ENCODE assay signal across 7 cellular contexts in the genomic region with DNA sequence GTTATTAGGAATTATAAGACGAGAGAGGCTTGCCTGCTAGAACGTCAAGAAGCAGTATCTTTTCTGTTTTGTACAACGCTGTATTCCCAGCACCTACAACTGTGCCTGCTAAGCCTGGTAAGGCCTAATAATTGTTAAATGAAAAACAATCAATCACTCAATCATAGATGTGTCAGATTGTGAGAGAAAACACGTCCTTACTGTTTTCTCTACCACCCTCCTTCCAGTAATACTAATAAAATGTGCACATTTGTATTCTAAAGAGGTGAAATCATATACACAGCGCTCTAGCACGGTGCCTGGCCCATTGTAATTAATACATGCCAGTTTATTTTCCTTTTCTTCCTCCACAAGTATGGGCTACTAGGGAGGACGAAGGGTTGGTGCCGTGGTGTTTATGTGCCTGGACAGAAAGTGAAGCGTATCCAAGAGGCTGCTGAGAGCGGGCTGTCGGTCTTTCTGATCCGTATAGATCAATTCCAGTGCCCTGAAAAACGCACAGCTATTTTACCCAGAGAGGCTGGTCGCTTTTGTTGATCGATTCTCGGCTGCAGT. TPM values are rescaled to one million over a fixed set of nuclear protein-coding genes. Genes with fewer than 3 reads are reported as not detected.
DNase-seq lines count a peak whose midpoint lies in the region; ATAC-seq and TF ChIP-seq lines count a peak whose summit lies in the region.

No MANE protein-coding gene starts in this region.

- H4K20me1 ChIP-seq in GM23248 (ENCODE audit: insufficient read depth), result no peaks in the 10 kb centered on the region
- peaks cover 14% of the 10 kb centered on the region for H4K20me1 ChIP-seq in smooth muscle cell (ENCODE audit: low read depth)

- DNase-seq in GM23248 (peak; percentile 26), iPS DF 6.9 (ENCODE audit: low read depth, low spot score) (no peak), smooth muscle cell (lab: John Stamatoyannopoulos, UW; ENCODE audit: unreplicated experiment) (no peak), MV-4-11 (lab: John Stamatoyannopoulos, UW) (no peak)

- peak overlapping the region; percentile 75 for H3K4me2 ChIP-seq in GM23248 (ENCODE audit: unreplicated experiment)
- peak overlapping the region; percentile 96 for H3K4me2 ChIP-seq in smooth muscle cell

- in situ Hi-C loops in GM23248 (cut with MboI), result no loop called here

- H3K9ac ChIP-seq in GM23248 (peak overlapping the region; percentile 52; the same call in 1 of the 2 replicates), smooth muscle cell (ENCODE audit: low read depth) (no peak overlapping the region)

- H3K9me3 ChIP-seq in GM23248 (ENCODE audit: low read depth) (no peaks in the 10 kb centered on the region), iPS DF 6.9 (ENCODE audit: control insufficient read depth, insufficient read depth, low read length) (no peaks in the 10 kb centered on the region), smooth muscle cell (replicated peaks; ENCODE audit: low read depth) (no peaks in the 10 kb centered on the region)

- H3K9me2 ChIP-seq in GM23248 (ENCODE audit: insufficient read depth), result no peaks in the 10 kb centered on the region

- H3K36me3 ChIP-seq in GM23248 (ENCODE audit: low read depth) (no peaks in the 10 kb centered on the region), iPS DF 6.9 (ENCODE audit: control insufficient read depth, insufficient read depth, low read length) (no peaks in the 10 kb centered on the region), smooth muscle cell (ENCODE audit: low read depth) (no peaks in the 10 kb centered on the region)

- peaks cover 16% of the 10 kb centered on the region for H3K27me3 ChIP-seq in GM23248 (replicated peaks; ENCODE audit: insufficient read depth)
- H3K27me3 ChIP-seq in iPS DF 6.9 (ENCODE audit: control insufficient read depth, insufficient read depth, low read length), result peaks cover 24% of the 10 kb centered on the region
- peaks cover 40% of the 10 kb centered on the region for H3K27me3 ChIP-seq in smooth muscle cell (ENCODE audit: low read depth)

- WGBS in GM23248 (ENCODE audit: low coverage in 1 of 2, low lambda C conversion rate in 2 of 2, missing lambda C conversion rate in 2 of 2), 2 experiments, result 25 to 27% methylated on average over 16 of the region's 16 CpGs
- WGBS in iPS DF 6.9 (ENCODE audit: insufficient coverage, insufficient read length), result no CpG with 5 or more reads among the region's 16 CpGs
- 25% methylated on average over 16 of the region's 16 CpGs for WGBS in smooth muscle cell (ENCODE audit: low lambda C conversion rate)

- TF ChIP-seq CTCF in VCaP (conservative IDR thresholded peaks at IDR 0.05), result no peak
- TF ChIP-seq CTCF in smooth muscle cell (IDR thresholded peaks at IDR 0.05; ENCODE audit: borderline replicate concordance, insufficient read depth, poor library complexity, severe bottlenecking), result no peak

- peak overlapping the region; percentile 96 for H3K4me3 ChIP-seq in GM23248
- peak overlapping the region; percentile 65; the same call in 1 of the 2 replicates for H3K4me3 ChIP-seq in iPS DF 6.9 (ENCODE audit: low read length)
- peak overlapping the region; percentile 99 for H3K4me3 ChIP-seq in smooth muscle cell

- H2AFZ ChIP-seq in GM23248 (peak overlapping the region; percentile 72), smooth muscle cell (ENCODE audit: low read depth) (peak overlapping the region; percentile 84)

- peaks cover 25% of the 10 kb centered on the region for H3F3A ChIP-seq in GM23248 (ENCODE audit: insufficient read depth)
- H3F3A ChIP-seq in smooth muscle cell (ENCODE audit: low read depth), result peaks cover 16% of the 10 kb centered on the region

- H3K27ac ChIP-seq in GM23248 (no peak overlapping the region), VCaP (peak overlapping the region; percentile 87), iPS DF 6.9 (ENCODE audit: low read length) (no peak overlapping the region), smooth muscle cell (ENCODE audit: low read depth) (no peak overlapping the region)

- H3K79me2 ChIP-seq in GM23248 (ENCODE audit: insufficient read depth) (no peaks in the 10 kb centered on the region), smooth muscle cell (ENCODE audit: low read depth) (peaks cover 6% of the 10 kb centered on the region)

- no peak for ATAC-seq in GM18870 (IDR thresholded peaks at IDR 0.05; ENCODE audit: unreplicated experiment)
- ATAC-seq in HG03378 (IDR thresholded peaks at IDR 0.05; ENCODE audit: unreplicated experiment), result no peak

- no peaks in the 10 kb centered on the region for H3K4me1 ChIP-seq in GM23248 (ENCODE audit: insufficient read depth)
- no peaks in the 10 kb centered on the region for H3K4me1 ChIP-seq in iPS DF 6.9 (ENCODE audit: control insufficient read depth, insufficient read depth, low read length)
- H3K4me1 ChIP-seq in smooth muscle cell (ENCODE audit: low read depth), result peaks cover 8% of the 10 kb centered on the region

RNA-seq across cellular contexts. Expression of a gene that starts 1.5 kb away (rescaled TPM):
- 1.4 and 3.0 TPM in 2 replicates for total RNA-seq in GM23248 (2014; rRNA removed; shearing (Covaris generic))
- polyA plus RNA-seq in GM23248 (2016; fragmentation: Nextera tagmentation; extraction: Ambion mirVana), result 2.5 and 4.4 TPM in 2 replicates
- total RNA-seq in smooth muscle cell, result 6.0 and 6.5 TPM in 2 replicates
- 8.6 and 11.4 TPM in 2 replicates for polyA plus RNA-seq in smooth muscle cell
